ENCODE assay signal across 8 cellular contexts in the genomic region with DNA sequence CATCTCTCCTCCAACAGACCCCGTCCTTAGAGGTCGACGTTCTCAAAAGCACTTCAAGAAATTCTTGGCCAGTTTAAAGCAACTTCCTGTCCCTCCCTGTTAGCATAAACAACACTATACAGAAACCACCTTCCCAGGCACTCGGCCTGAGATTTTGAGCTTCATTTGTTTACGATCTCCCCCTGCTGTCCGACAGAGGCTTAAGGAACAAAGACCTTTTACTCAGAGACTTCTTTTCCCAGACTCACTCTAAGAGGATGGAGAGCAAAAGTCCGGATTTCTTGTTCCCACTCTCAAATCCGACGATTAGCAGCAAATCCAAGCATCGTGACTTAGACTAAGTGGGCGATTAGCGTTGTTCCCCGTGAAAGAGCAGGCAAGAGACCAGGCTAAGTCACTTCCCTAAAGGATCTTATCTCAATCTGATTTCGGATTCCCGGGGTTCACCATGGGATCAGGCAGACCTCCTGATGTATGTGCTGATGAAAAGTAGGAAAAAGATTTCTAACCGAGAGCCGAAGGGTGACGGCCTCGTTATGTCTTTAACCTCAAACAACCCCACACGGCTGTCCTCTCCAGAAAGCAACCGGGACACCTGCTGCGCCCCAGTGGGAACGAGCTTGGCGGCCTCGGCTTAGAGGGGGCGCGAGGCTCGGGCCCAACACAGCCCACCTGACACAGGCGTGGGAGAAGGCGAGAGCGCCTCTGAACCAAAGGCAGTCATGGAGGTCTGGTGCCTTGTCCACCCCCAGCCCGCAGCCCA. TPM values are rescaled to one million over a fixed set of nuclear protein-coding genes. Genes with fewer than 3 reads are reported as not detected.
DNase-seq lines count a peak whose midpoint lies in the region; ATAC-seq and TF ChIP-seq lines count a peak whose summit lies in the region.

No MANE protein-coding gene starts in this region.

- H3K4me3 ChIP-seq in AG10803 (ENCODE audit: low read length) (peak overlapping the region; percentile 97), iPS-11a (ENCODE audit: low read depth, low read length) (peak overlapping the region; percentile 92), sigmoid colon (peak overlapping the region; percentile 55 to 99 (median 90))

- H3K27me3 Mint-ChIP-seq in T-helper 17 cell (no peaks in the 10 kb centered on the region), brain (peaks cover 4% of the 10 kb centered on the region)

- intact Hi-C loops in sigmoid colon (cut with DNase I): loop anchor here (1.0 to 5.0 kb wide), 5 partner anchors 23 to 247 kb away; partner anchors contain the start of genes CRK, MYO1C and PITPNA

- no peaks in the 10 kb centered on the region for H3K27me3 ChIP-seq in sigmoid colon

- peaks cover 48% of the 10 kb centered on the region for H3K36me3 ChIP-seq in KOPT-K1 (ENCODE audit: insufficient read depth, low read length)
- H3K36me3 ChIP-seq in sigmoid colon: peaks cover 0 to 34% (median 14%) of the 10 kb centered on the region in 4 donors

- H3K27ac Mint-ChIP-seq in T-helper 17 cell (peak overlapping the region; percentile 85), brain (peak overlapping the region; percentile 72 to 96 (median 87))

- H3K4me1 Mint-ChIP-seq in T-helper 17 cell: peaks cover 15% of the 10 kb centered on the region
- peaks cover 60% of the 10 kb centered on the region for H3K4me1 Mint-ChIP-seq in brain

- H3K36me3 Mint-ChIP-seq in T-helper 17 cell (ENCODE audit: low read depth): peaks cover 3% of the 10 kb centered on the region
- no peaks in the 10 kb centered on the region for H3K36me3 Mint-ChIP-seq in brain

- no peak for TF ChIP-seq POLR2A in sigmoid colon (IDR thresholded peaks at IDR 0.05)

- ATAC-seq in GM18499 (IDR thresholded peaks at IDR 0.05; ENCODE audit: insufficient read depth, unreplicated experiment): peak; percentile 8
- ATAC-seq in T-helper 17 cell: peak; percentile 19

- TF ChIP-seq EP300 in sigmoid colon (IDR thresholded peaks at IDR 0.05): no peak

- 0 to 1% methylated on average over 32 of the region's 32 CpGs for WGBS in sigmoid colon, 2 donors

- DNase-seq in AG10803 (ENCODE audit: low read depth) (peak; percentile 89), T-helper 17 cell (peak; percentile 20 to 31 (median 30)), sigmoid colon (peak; percentile 85), NCI-H2029 (lab: John Stamatoyannopoulos, UW) (no peak)

- H3K9me3 Mint-ChIP-seq in brain: no peaks in the 10 kb centered on the region

- H3K4me1 ChIP-seq in sigmoid colon: peaks cover 0 to 57% (median 50%) of the 10 kb centered on the region in 4 donors

- H3K9me3 ChIP-seq in KOPT-K1 (ENCODE audit: insufficient read depth, low read length, poor library complexity, severe bottlenecking): no peaks in the 10 kb centered on the region
- H3K9me3 ChIP-seq in T-helper 17 cell (ENCODE audit: control insufficient read depth, low read length, poor library complexity, severe bottlenecking): no peaks in the 10 kb centered on the region
- H3K9me3 ChIP-seq in sigmoid colon: no peaks in the 10 kb centered on the region

- TF ChIP-seq CTCF in AG10803 (conservative IDR thresholded peaks at IDR 0.05; ENCODE audit: low read length): peak; percentile 80
- peak; percentile 64 to 70 for TF ChIP-seq CTCF in brain (conservative IDR thresholded peaks at IDR 0.05)
- peak; percentile 59 to 89 (median 73) for TF ChIP-seq CTCF in sigmoid colon (IDR thresholded peaks at IDR 0.05)

- H3K27ac ChIP-seq in KOPT-K1 (ENCODE audit: low read depth, low read length, poor library complexity, severe bottlenecking): peak overlapping the region; percentile 68
- H3K27ac ChIP-seq in sigmoid colon: peak overlapping the region; percentile 91 to 98 (median 94)

- H3K4me3 Mint-ChIP-seq in T-helper 17 cell (peak overlapping the region; percentile 93), brain (peak overlapping the region; percentile 92 to 96 (median 95))

RNA-seq across cellular contexts. Expression of gene INPP5K, which starts 0.6 kb away (rescaled TPM):
- total RNA-seq in T-helper 17 cell (100 to 1,000 TPM; 172 to 189 TPM), sigmoid colon (10 to 100 TPM; 41.0 to 66.5 (median 58.7) TPM)
- polyA plus RNA-seq in brain (ENCODE audit: insufficient read depth, low read depth, low replicate concordance) (50.0 TPM), sigmoid colon (10 to 100 TPM; 25.7 to 33.1 (median 31.2) TPM)

RNA-seq across cellular contexts. Expression of gene MYO1C, which starts 23.3 kb away (rescaled TPM):
- total RNA-seq in T-helper 17 cell (10 to 100 TPM; 29.5 to 43.1 TPM), sigmoid colon (100 to 1,000 TPM; 102 to 179 (median 117) TPM)
- polyA plus RNA-seq in brain (ENCODE audit: insufficient read depth, low read depth, low replicate concordance) (12.8 TPM), sigmoid colon (100 to 1,000 TPM in 1 of 3 donors, 10 to 100 TPM in 2; 72.7 to 116 (median 86.2) TPM)

RNA-seq across cellular contexts. Expression of gene PITPNA, which starts 46.8 kb away (rescaled TPM):
- total RNA-seq in T-helper 17 cell (10 to 100 TPM; 41.6 to 48.0 TPM), sigmoid colon (10 to 100 TPM; 28.5 to 45.1 (median 34.4) TPM)
- polyA plus RNA-seq in brain (ENCODE audit: insufficient read depth, low read depth, low replicate concordance) (61.6 TPM), sigmoid colon (10 to 100 TPM; 33.8 to 41.9 (median 37.8) TPM)

RNA-seq across cellular contexts. Expression of gene CRK, which starts 59.8 kb away (rescaled TPM):
- total RNA-seq in T-helper 17 cell (10 to 100 TPM; 14.8 to 17.4 TPM), sigmoid colon (10 to 100 TPM; 61.5 to 88.7 (median 76.1) TPM)
- polyA plus RNA-seq in brain (ENCODE audit: insufficient read depth, low read depth, low replicate concordance) (32.2 TPM), sigmoid colon (10 to 100 TPM; 33.6 to 68.4 (median 48.0) TPM)
